ENCODE assay signal across 2 cellular contexts in genomic region chr4:151564321-151564720, GRCh38.
TF ChIP-seq lines count a peak whose summit lies in the region.

No MANE protein-coding gene starts in this region.

TF ChIP-seq in SK-N-SH treated with all-trans-retinoic acid at 6 μM for 48 hours, 23 proteins besides CTCF, POLR2A, EP300 and RAD21 (continued from another document):
- TF ChIP-seq POU6F1 (CRISPR knock-in tag; IDR thresholded peaks at IDR 0.05; ENCODE audit: borderline replicate concordance, low read depth) (no peak), TOX (CRISPR knock-in tag; IDR thresholded peaks at IDR 0.05; ENCODE audit: borderline replicate concordance) (no peak), ZNF565 (CRISPR knock-in tag; conservative IDR thresholded peaks at IDR 0.05; ENCODE audit: low read depth) (no peak), RARB (CRISPR knock-in tag; IDR thresholded peaks at IDR 0.05) (no peak)

TF ChIP-seq in SK-N-SH, 30 proteins besides CTCF, POLR2A, EP300 and RAD21 (continued from another document):
- no peak for TF ChIP-seq ZBTB33 (IDR thresholded peaks at IDR 0.05; ENCODE audit: borderline replicate concordance, low read depth)
- no peak for TF ChIP-seq RFX5 (IDR thresholded peaks at IDR 0.05; ENCODE audit: low read length)
- TF ChIP-seq NRF1 (IDR thresholded peaks at IDR 0.05; ENCODE audit: low read depth, low read length) = no peak
- no peak for TF ChIP-seq CHD2 (IDR thresholded peaks at IDR 0.05; ENCODE audit: low read length, partially characterized antibody)
- no peak for TF ChIP-seq GATA2 (CRISPR knock-in tag; IDR thresholded peaks at IDR 0.05)
- TF ChIP-seq TCF12 (IDR thresholded peaks at IDR 0.05) = no peak
- no peak for TF ChIP-seq ELF1 (IDR thresholded peaks at IDR 0.05)
- TF ChIP-seq USF2 (IDR thresholded peaks at IDR 0.05; ENCODE audit: borderline replicate concordance, low read depth, low read length) = no peak
- no peak for TF ChIP-seq NFIC (IDR thresholded peaks at IDR 0.05; ENCODE audit: borderline replicate concordance)
- TF ChIP-seq GABPA (IDR thresholded peaks at IDR 0.05; ENCODE audit: low read depth) = no peak
- TF ChIP-seq FOXJ3 (CRISPR knock-in tag; IDR thresholded peaks at IDR 0.05) = no peak
- no peak for TF ChIP-seq MAX (IDR thresholded peaks at IDR 0.05; ENCODE audit: low read depth)
- TF ChIP-seq POLR2AphosphoS5 (IDR thresholded peaks at IDR 0.05; ENCODE audit: low read depth, low read length) = no peak
- TF ChIP-seq EZH2phosphoT487 (IDR thresholded peaks at IDR 0.05; ENCODE audit: borderline replicate concordance, low read depth) = no peak
- no peak for TF ChIP-seq MEF2A (IDR thresholded peaks at IDR 0.05; ENCODE audit: borderline replicate concordance, low read depth)
